Comparison of ENCODE assay signal across 2 cellular contexts in the genomic region with DNA sequence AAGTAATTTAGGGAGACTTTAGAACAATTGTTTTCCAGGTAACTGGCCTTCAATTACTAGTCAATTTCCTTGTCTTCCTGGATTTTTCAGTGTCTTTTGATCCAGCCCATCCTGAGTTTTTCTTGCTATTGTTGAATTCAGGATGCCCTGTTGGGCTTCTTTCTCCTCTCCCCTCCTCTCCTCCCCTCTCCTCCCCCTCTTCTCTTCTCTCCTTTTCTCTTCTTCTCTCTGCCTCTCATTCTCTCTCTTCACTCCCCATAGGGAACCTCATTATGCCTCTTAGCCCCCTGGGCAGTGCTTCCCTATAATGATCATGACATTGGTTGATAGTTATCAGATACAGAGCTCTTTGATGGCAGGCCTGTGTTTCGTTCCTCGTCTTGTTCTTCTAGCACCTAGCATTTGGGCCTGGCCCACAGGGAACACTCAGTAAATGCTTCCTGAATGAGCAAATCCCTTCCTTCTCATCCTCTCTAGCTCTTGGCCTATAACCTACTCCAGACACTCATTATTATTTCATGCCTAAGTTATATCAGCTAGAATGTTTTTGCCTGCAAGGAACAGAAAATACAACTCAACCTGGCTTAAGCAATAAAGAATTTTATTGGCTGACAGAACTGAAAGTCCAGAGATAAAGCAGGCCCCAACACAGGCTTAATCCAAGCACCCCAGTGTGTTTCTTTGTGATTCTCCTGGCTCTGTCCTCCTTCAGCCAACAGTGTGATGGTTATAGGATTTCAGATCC.
TF ChIP-seq lines count a peak whose summit lies in the region.

No MANE protein-coding gene starts in this region.

TF ChIP-seq in SK-N-SH, 30 proteins besides CTCF, POLR2A, EP300 and RAD21 (continued from another document):
- TF ChIP-seq, protein P1, sequence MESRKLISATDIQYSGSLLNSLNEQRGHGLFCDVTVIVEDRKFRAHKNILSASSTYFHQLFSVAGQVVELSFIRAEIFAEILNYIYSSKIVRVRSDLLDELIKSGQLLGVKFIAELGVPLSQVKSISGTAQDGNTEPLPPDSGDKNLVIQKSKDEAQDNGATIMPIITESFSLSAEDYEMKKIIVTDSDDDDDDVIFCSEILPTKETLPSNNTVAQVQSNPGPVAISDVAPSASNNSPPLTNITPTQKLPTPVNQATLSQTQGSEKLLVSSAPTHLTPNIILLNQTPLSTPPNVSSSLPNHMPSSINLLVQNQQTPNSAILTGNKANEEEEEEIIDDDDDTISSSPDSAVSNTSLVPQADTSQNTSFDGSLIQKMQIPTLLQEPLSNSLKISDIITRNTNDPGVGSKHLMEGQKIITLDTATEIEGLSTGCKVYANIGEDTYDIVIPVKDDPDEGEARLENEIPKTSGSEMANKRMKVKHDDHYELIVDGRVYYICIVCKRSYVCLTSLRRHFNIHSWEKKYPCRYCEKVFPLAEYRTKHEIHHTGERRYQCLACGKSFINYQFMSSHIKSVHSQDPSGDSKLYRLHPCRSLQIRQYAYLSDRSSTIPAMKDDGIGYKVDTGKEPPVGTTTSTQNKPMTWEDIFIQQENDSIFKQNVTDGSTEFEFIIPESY (IDR thresholded peaks at IDR 0.05; ENCODE audit: borderline replicate concordance, low read depth), result no peak

TF ChIP-seq in SK-N-SH treated with all-trans-retinoic acid at 6 μM for 48 hours, 23 proteins besides CTCF, POLR2A, EP300 and RAD21 (continued from another document):
- TF ChIP-seq, protein P2, sequence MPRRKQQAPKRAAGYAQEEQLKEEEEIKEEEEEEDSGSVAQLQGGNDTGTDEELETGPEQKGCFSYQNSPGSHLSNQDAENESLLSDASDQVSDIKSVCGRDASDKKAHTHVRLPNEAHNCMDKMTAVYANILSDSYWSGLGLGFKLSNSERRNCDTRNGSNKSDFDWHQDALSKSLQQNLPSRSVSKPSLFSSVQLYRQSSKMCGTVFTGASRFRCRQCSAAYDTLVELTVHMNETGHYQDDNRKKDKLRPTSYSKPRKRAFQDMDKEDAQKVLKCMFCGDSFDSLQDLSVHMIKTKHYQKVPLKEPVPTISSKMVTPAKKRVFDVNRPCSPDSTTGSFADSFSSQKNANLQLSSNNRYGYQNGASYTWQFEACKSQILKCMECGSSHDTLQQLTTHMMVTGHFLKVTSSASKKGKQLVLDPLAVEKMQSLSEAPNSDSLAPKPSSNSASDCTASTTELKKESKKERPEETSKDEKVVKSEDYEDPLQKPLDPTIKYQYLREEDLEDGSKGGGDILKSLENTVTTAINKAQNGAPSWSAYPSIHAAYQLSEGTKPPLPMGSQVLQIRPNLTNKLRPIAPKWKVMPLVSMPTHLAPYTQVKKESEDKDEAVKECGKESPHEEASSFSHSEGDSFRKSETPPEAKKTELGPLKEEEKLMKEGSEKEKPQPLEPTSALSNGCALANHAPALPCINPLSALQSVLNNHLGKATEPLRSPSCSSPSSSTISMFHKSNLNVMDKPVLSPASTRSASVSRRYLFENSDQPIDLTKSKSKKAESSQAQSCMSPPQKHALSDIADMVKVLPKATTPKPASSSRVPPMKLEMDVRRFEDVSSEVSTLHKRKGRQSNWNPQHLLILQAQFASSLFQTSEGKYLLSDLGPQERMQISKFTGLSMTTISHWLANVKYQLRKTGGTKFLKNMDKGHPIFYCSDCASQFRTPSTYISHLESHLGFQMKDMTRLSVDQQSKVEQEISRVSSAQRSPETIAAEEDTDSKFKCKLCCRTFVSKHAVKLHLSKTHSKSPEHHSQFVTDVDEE (CRISPR knock-in tag; IDR thresholded peaks at IDR 0.05), result no peak
- TF ChIP-seq GLIS3 (CRISPR knock-in tag; IDR thresholded peaks at IDR 0.05) (no peak), ESRRG (CRISPR knock-in tag; IDR thresholded peaks at IDR 0.05) (no peak), ARNTL (CRISPR knock-in tag; IDR thresholded peaks at IDR 0.05; ENCODE audit: borderline replicate concordance, low read depth) (no peak), ZNF565 (CRISPR knock-in tag; conservative IDR thresholded peaks at IDR 0.05; ENCODE audit: low read depth) (no peak), TOX (CRISPR knock-in tag; IDR thresholded peaks at IDR 0.05; ENCODE audit: borderline replicate concordance) (no peak), BACH2 (CRISPR knock-in tag; IDR thresholded peaks at IDR 0.05; ENCODE audit: borderline replicate concordance) (no peak), ZFP30 (CRISPR knock-in tag; IDR thresholded peaks at IDR 0.05) (no peak), SNAI2 (CRISPR knock-in tag; IDR thresholded peaks at IDR 0.05) (no peak), ZNF70 (CRISPR knock-in tag; IDR thresholded peaks at IDR 0.05) (no peak), RARB (CRISPR knock-in tag; IDR thresholded peaks at IDR 0.05) (no peak), ZFP3 (CRISPR knock-in tag; IDR thresholded peaks at IDR 0.05) (no peak), OSR1 (CRISPR knock-in tag; IDR thresholded peaks at IDR 0.05) (no peak), ZC3H10 (CRISPR knock-in tag; IDR thresholded peaks at IDR 0.05) (no peak), TCF4 (CRISPR knock-in tag; IDR thresholded peaks at IDR 0.05; ENCODE audit: borderline replicate concordance) (no peak)
- TF ChIP-seq, protein P3, sequence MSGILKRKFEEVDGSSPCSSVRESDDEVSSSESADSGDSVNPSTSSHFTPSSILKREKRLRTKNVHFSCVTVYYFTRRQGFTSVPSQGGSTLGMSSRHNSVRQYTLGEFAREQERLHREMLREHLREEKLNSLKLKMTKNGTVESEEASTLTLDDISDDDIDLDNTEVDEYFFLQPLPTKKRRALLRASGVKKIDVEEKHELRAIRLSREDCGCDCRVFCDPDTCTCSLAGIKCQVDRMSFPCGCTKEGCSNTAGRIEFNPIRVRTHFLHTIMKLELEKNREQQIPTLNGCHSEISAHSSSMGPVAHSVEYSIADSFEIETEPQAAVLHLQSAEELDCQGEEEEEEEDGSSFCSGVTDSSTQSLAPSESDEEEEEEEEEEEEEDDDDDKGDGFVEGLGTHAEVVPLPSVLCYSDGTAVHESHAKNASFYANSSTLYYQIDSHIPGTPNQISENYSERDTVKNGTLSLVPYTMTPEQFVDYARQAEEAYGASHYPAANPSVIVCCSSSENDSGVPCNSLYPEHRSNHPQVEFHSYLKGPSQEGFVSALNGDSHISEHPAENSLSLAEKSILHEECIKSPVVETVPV (CRISPR knock-in tag; IDR thresholded peaks at IDR 0.05), result no peak
- TF ChIP-seq, protein P4, sequence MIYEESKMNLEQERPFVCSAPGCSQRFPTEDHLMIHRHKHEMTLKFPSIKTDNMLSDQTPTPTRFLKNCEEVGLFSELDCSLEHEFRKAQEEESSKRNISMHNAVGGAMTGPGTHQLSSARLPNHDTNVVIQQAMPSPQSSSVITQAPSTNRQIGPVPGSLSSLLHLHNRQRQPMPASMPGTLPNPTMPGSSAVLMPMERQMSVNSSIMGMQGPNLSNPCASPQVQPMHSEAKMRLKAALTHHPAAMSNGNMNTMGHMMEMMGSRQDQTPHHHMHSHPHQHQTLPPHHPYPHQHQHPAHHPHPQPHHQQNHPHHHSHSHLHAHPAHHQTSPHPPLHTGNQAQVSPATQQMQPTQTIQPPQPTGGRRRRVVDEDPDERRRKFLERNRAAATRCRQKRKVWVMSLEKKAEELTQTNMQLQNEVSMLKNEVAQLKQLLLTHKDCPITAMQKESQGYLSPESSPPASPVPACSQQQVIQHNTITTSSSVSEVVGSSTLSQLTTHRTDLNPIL (CRISPR knock-in tag; IDR thresholded peaks at IDR 0.05; ENCODE audit: low read depth), result no peak
- TF ChIP-seq, protein P5, sequence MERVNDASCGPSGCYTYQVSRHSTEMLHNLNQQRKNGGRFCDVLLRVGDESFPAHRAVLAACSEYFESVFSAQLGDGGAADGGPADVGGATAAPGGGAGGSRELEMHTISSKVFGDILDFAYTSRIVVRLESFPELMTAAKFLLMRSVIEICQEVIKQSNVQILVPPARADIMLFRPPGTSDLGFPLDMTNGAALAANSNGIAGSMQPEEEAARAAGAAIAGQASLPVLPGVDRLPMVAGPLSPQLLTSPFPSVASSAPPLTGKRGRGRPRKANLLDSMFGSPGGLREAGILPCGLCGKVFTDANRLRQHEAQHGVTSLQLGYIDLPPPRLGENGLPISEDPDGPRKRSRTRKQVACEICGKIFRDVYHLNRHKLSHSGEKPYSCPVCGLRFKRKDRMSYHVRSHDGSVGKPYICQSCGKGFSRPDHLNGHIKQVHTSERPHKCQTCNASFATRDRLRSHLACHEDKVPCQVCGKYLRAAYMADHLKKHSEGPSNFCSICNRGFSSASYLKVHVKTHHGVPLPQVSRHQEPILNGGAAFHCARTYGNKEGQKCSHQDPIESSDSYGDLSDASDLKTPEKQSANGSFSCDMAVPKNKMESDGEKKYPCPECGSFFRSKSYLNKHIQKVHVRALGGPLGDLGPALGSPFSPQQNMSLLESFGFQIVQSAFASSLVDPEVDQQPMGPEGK (CRISPR knock-in tag; IDR thresholded peaks at IDR 0.05; ENCODE audit: borderline replicate concordance), result no peak
